In genomic region chr2:83744830-83745229, GRCh38 we compare ENCODE assay signal across 1 cellular context.
TF ChIP-seq lines count a peak whose summit lies in the region.

No MANE protein-coding gene starts in this region.

TF ChIP-seq in GM23338, 12 proteins besides CTCF, POLR2A, EP300 and RAD21 (continued from another document):
- no peak for TF ChIP-seq ZNF462 (CRISPR knock-in tag; IDR thresholded peaks at IDR 0.05)
- TF ChIP-seq POLR2AphosphoS5 (IDR thresholded peaks at IDR 0.05; ENCODE audit: low read depth): no peak
- no peak for TF ChIP-seq JUNB (IDR thresholded peaks at IDR 0.05; ENCODE audit: unreplicated experiment)
